15 cellular contexts compared by ENCODE assay signal in the genomic region with DNA sequence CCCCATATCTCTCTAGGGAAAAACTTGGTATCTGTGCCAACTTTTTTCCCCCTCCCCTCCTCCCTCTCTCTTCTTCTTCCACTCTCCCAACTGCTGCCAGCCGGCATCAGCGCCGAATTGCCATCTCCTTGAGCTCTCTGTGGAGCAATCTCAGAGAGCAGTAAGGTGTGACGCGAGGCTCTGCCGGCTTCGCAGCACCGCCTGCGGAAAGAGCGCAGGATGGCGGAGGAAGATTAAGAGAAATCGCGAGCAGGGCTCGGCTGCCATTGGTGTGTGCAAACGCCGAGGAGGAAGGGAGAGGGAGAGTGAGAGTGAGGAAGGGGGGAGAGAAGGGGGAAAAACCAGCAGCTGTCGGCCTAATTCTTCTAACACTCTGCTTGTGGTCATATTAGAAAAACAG. TPM values are rescaled to one million over a fixed set of nuclear protein-coding genes. Genes with fewer than 3 reads are reported as not detected.
A peak's percentile ranks its signal among the peaks of the same experiment; 100 is the strongest.
DNase-seq lines count a peak whose midpoint lies in the region; ATAC-seq and TF ChIP-seq lines count a peak whose summit lies in the region.
"Had no signal": no experiment of that assay in that cellular context is flagged by ENCODE, and none has a peak within 500 bp of the region (broad histone marks: within the 10 kb centered on the region; RNA-seq: fewer than 3 reads in every experiment).

No MANE protein-coding gene starts in this region.

- no peak overlapping the region for H3K4me3 ChIP-seq in A673 (ENCODE audit: low read depth, low read length, poor library complexity, severe bottlenecking)
- H3K4me3 ChIP-seq in iPS-20b (ENCODE audit: low read length) = peak overlapping the region; percentile 46; the same call in 1 of the 2 replicates
- H3K4me3 ChIP-seq: pancreas had no signal

- CTCF ChIA-PET in A673 (lab: Charles Lee) = interaction anchor here (0.5 kb wide), 1 partner anchor 960 kb away, joined by 4 read pairs; no protein-coding TSS in a partner anchor

- H3K36me3 ChIP-seq in A673 (ENCODE audit: insufficient read depth, low read length, poor library complexity, severe bottlenecking) = no peaks in the 10 kb centered on the region
- H3K36me3 ChIP-seq in iPS-20b (ENCODE audit: insufficient read depth, low read depth, low read length) = no peaks in the 10 kb centered on the region; the same call in 1 of the 2 replicates

- TF ChIP-seq CTCF in A673 (conservative IDR thresholded peaks at IDR 0.05; ENCODE audit: low read depth, low read length) = no peak

- BruUV-seq in A673 (replicated peaks; lab: Mats Ljungman, UMichigan) = no TSS peak

- H3K27ac ChIP-seq in A673 (ENCODE audit: low read depth, low read length, poor library complexity, severe bottlenecking) (no peak overlapping the region), iPS-20b (ENCODE audit: low read length) (no peak overlapping the region)
- H3K27ac ChIP-seq: pancreas had no signal

- peak overlapping the region; percentile 36; the same call in 1 of the 2 replicates for H3K9ac ChIP-seq in iPS-20b (ENCODE audit: low read depth, low read length)

- ATAC-seq in HG02973 (IDR thresholded peaks at IDR 0.05; ENCODE audit: unreplicated experiment) (no peak), GM21723 (IDR thresholded peaks at IDR 0.05; ENCODE audit: unreplicated experiment) (no peak)
- ATAC-seq: left lobe of liver had no signal

- H3K4me1 ChIP-seq in A673 (ENCODE audit: insufficient read depth, low read length, poor library complexity, severe bottlenecking) (no peaks in the 10 kb centered on the region), iPS-20b (ENCODE audit: insufficient read depth, low read length) (peaks cover 10% of the 10 kb centered on the region; the same call in 1 of the 2 replicates)
- H3K4me1 ChIP-seq: pancreas had no signal

- DNase-seq in A673 (ENCODE audit: low spot score) (peak; percentile 29), NCI-H1105 (lab: John Stamatoyannopoulos, UW) (peak; percentile 14), SK-N-DZ (ENCODE audit: low spot score) (peak; percentile 17), NOMO-1 treated with dmso at 0.1 percent for 144 hours (lab: John Stamatoyannopoulos, UW; ENCODE audit: unreplicated experiment) (no peak), HK-2 (ENCODE audit: unreplicated experiment) (no peak)
- DNase-seq: activated T-cell treated with anti-CD3 and anti-CD28 coated beads, Interleukin-2, amount 50 U/mL, for 24 hours; NCI-H2081; pancreas; SHP77; stimulated activated CD4-positive, alpha-beta T cell treated with anti-CD3 and anti-CD28 coated beads, Interleukin-4, amount 100 ng/mL, for 1 hour had no signal

- H3K9me3 ChIP-seq in A673 (ENCODE audit: low read depth, low read length, poor library complexity, severe bottlenecking) (no peaks in the 10 kb centered on the region), iPS-20b (ENCODE audit: insufficient read depth, low read depth, low read length) (no peaks in the 10 kb centered on the region)
- H3K9me3 ChIP-seq: pancreas had no signal

- POLR2A ChIA-PET in A673 (lab: Charles Lee; ENCODE audit: low non-redundant PET) = no interaction called here

- H3K27me3 ChIP-seq in A673 (replicated peaks; ENCODE audit: insufficient read depth, low read depth, low read length, poor library complexity) = no peaks in the 10 kb centered on the region
- H3K27me3 ChIP-seq in iPS-20b (ENCODE audit: insufficient read depth, low read length) = no peaks in the 10 kb centered on the region
- H3K27me3 ChIP-seq: pancreas had no signal

- intact Hi-C loops in A673 (cut with micrococcal nuclease; ENCODE audit: unreplicated experiment) = no loop called here

RNA-seq across cellular contexts. Expression of gene NEUROD2, which starts 44.2 kb away (rescaled TPM):
- total RNA-seq in A673 (2021) = not detected in 2 replicates
- not detected in 2 replicates for polyA plus RNA-seq in SK-N-DZ (2014; cell fraction: cytosol; rRNA removed)
- polyA plus RNA-seq in SK-N-DZ (2014; cell fraction: nucleus; rRNA removed) = not detected in 2 replicates
- total RNA-seq: bronchial epithelial cell, left lobe of liver, pancreas had no signal

Comparison
In these comparisons a context has a peak if more than half of its experiments do, and no peak if none do; other contexts are left out.
1. DNase-seq: peak in A673 (single experiment), NCI-H1105 (single experiment) and SK-N-DZ (single experiment); none in NOMO-1 treated with dmso at 0.1 percent for 144 hours (single experiment) and HK-2 (single experiment).